ENCODE assay signal across 27 cellular contexts in the genomic region with DNA sequence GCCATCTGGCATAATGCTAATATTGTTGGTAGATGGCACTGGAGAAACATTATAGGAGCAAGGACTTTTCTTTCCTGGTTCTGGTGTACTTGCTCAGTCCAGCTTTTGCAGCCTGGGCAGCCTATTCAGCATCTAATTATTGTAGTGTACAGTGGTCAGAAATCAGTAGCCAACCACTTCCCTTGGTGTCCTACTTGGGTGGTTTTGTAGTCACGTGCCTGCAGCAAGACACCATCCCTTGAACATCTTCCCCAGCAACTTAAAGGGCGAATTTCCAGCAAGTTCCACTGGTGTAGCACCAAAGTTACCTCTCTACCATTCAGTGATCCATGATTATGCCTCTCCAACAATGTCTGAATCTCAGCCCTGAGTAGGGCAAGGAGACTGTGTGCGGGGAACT.
"Had no signal": no experiment of that assay in that cellular context is flagged by ENCODE, and none has a peak within 500 bp of the region (broad histone marks: within the 10 kb centered on the region; RNA-seq: fewer than 3 reads in every experiment).

No MANE protein-coding gene starts in this region.

- H3K27ac ChIP-seq: coronary artery, dorsolateral prefrontal cortex, epithelial cell of prostate, esophagus squamous epithelium, gastrocnemius medialis, heart right ventricle, left lung, lower lobe of right lung had no signal

- H3K9me3 ChIP-seq: esophagus squamous epithelium, gastrocnemius medialis, heart right ventricle, lower lobe of right lung, mucosa of descending colon had no signal

- H3K4me3 ChIP-seq: coronary artery, dorsolateral prefrontal cortex, esophagus squamous epithelium, gastrocnemius medialis, heart right ventricle, left lung, lower lobe of right lung, mucosa of descending colon had no signal

- ATAC-seq: effector memory CD8-positive, alpha-beta T cell; esophagus mucosa; gastrocnemius medialis; heart right ventricle; left cardiac atrium; left lung; left ventricle myocardium superior; lower lobe of right lung; mucosa of descending colon; naive thymus-derived CD8-positive, alpha-beta T cell had no signal

- H3K27me3 ChIP-seq: dorsolateral prefrontal cortex, esophagus squamous epithelium, gastrocnemius medialis, heart right ventricle, left lung had no signal

- H3K36me3 ChIP-seq: esophagus squamous epithelium, gastrocnemius medialis, heart right ventricle, left lung, lower lobe of right lung had no signal

- DNase-seq: dermis blood vessel endothelial cell; dorsolateral prefrontal cortex; effector CD4-positive, alpha-beta T cell; effector memory CD8-positive, alpha-beta T cell; endodermal cell; erythroblast; esophagus squamous epithelium; foreskin fibroblast; foreskin melanocyte; gastrocnemius medialis; glutamatergic neuron; head of caudate nucleus; heart right ventricle; hippocampal formation; left cardiac atrium; left lung; left ventricle myocardium superior; lower lobe of right lung; mesenchymal stem cell; mucosa of descending colon; naive B cell; naive thymus-derived CD8-positive, alpha-beta T cell had no signal

- FAIRE-seq: islet of Langerhans, keratinocyte had no signal

- H3K4me1 ChIP-seq: esophagus squamous epithelium, gastrocnemius medialis, heart right ventricle, left lung, lower lobe of right lung had no signal
